ENCODE assay signal across 1 cellular context in the genomic region with DNA sequence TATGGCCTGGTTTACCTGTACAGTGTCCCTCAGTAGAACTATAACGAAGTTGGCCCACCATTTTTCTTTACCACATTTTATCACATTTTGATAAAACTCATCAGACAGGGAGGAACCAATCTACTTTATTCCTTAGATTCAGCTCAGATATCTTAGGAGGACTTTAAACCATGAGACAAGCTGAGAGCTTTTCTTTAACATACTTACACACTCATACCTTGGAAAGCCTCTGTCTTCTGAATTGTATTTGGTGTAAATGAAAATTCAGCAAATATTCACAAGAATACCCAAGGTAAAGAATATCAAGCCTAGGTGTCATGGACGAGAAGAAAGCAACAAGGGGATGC.
TF ChIP-seq lines count a peak whose summit lies in the region.

No MANE protein-coding gene starts in this region.

TF ChIP-seq in GM23338, 12 proteins besides CTCF, POLR2A, EP300 and RAD21:
- TF ChIP-seq, protein P1, sequence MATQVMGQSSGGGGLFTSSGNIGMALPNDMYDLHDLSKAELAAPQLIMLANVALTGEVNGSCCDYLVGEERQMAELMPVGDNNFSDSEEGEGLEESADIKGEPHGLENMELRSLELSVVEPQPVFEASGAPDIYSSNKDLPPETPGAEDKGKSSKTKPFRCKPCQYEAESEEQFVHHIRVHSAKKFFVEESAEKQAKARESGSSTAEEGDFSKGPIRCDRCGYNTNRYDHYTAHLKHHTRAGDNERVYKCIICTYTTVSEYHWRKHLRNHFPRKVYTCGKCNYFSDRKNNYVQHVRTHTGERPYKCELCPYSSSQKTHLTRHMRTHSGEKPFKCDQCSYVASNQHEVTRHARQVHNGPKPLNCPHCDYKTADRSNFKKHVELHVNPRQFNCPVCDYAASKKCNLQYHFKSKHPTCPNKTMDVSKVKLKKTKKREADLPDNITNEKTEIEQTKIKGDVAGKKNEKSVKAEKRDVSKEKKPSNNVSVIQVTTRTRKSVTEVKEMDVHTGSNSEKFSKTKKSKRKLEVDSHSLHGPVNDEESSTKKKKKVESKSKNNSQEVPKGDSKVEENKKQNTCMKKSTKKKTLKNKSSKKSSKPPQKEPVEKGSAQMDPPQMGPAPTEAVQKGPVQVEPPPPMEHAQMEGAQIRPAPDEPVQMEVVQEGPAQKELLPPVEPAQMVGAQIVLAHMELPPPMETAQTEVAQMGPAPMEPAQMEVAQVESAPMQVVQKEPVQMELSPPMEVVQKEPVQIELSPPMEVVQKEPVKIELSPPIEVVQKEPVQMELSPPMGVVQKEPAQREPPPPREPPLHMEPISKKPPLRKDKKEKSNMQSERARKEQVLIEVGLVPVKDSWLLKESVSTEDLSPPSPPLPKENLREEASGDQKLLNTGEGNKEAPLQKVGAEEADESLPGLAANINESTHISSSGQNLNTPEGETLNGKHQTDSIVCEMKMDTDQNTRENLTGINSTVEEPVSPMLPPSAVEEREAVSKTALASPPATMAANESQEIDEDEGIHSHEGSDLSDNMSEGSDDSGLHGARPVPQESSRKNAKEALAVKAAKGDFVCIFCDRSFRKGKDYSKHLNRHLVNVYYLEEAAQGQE (IDR thresholded peaks at IDR 0.05; ENCODE audit: unreplicated experiment), result no peak
- no peak for TF ChIP-seq EZH2 (IDR thresholded peaks at IDR 0.05; ENCODE audit: low read depth, unreplicated experiment)
- no peak for TF ChIP-seq EZH2phosphoT487 (IDR thresholded peaks at IDR 0.05; ENCODE audit: unreplicated experiment)
- no peak for TF ChIP-seq ZNF114 (CRISPR knock-in tag; IDR thresholded peaks at IDR 0.05)
- no peak for TF ChIP-seq POLR2AphosphoS5 (IDR thresholded peaks at IDR 0.05; ENCODE audit: low read depth)
- no peak for TF ChIP-seq STAT1 (IDR thresholded peaks at IDR 0.05; ENCODE audit: unreplicated experiment)
- no peak for TF ChIP-seq CREB1 (CRISPR knock-in tag; IDR thresholded peaks at IDR 0.05; ENCODE audit: low read depth)
- no peak for TF ChIP-seq NANOG (IDR thresholded peaks at IDR 0.05; ENCODE audit: borderline replicate concordance)
